Comparison of ENCODE assay signal across 1 cellular context in the genomic region with DNA sequence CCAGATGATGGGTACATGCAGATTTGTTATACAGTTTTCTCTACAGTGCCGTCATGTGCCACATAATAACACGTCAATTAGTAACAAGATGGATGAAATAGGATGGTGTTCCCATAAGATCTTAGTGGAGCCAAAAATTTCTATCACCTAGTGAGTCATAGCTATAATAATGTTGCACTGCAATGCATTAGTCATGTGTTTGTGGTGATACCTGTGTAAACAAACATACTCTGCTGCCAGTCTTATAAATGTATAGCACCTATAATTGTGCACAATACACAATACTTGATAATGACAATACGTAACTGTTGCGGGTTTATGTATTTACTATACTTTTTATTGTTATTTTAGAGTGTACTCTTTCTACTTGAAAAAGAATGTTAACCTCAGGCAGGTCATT.
TF ChIP-seq lines count a peak whose summit lies in the region.

No MANE protein-coding gene starts in this region.

TF ChIP-seq in IMR-90, 13 proteins besides CTCF, POLR2A, EP300 and RAD21 (continued from another document):
- no peak for TF ChIP-seq ELK1 (IDR thresholded peaks at IDR 0.05; ENCODE audit: borderline replicate concordance, low read depth, low read length)
TF ChIP-seq in IMR-90: peak in this region for 0.
